ENCODE assay signal across 8 cellular contexts in the genomic region with DNA sequence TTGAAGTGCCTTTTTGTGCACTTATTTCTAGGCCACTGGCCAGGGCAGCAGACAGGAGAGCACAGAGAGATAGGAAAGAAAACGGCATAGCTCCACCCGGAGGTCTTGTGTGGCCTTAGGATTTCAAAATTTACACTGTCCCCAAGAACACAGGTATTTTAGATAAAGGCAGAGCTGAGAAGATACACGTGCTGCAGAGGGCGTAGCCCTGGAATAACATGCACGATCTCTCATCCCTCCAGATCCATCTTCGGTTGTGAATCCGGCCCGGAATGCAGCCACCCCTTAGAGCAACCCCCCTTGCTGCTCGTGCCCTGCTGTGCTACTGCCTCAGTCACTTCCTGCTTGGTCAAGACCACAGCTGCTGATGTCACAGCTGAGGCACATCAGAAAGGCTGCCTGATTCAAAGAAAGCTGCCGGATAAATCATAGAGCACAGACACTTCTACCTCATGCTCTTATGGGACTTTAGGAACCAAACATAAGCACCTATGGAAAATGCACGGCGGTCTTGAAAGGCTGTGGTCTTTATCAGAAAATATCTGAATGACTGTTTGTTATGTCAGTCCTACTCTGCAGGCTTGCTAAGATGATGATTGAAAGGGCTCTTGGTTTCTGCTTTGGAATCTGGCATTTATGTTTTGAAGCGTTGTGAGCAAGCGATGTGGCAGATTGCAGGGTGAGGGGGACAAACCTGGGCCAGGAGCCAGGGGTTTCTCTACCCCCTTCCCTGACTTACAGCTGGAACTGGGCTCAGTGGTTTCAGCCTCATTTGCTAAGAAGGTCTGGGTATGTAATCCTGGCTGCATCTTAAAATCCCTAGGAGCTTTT.
DNase-seq lines count a peak whose midpoint lies in the region; ATAC-seq and TF ChIP-seq lines count a peak whose summit lies in the region.

No MANE protein-coding gene starts in this region.

- H3K9me2 ChIP-seq in SK-N-SH = no peaks in the 10 kb centered on the region

- H3K27ac ChIP-seq in AG04450 (ENCODE audit: low read depth, low read length) (peak overlapping the region; percentile 21), SK-N-SH (ENCODE audit: low read depth in 2 of 2, low read length in 1 of 2) (peak overlapping the region in 1 of 2 experiments; percentile 39; a peak in 2 of 4 replicates)

- no peak for TF ChIP-seq EP300 in SK-N-SH (IDR thresholded peaks at IDR 0.05; ENCODE audit: borderline replicate concordance in 1 of 2, low read depth in 1 of 2, low read length in 1 of 2)

- no peak overlapping the region for H2AFZ ChIP-seq in SK-N-SH (ENCODE audit: low read depth)

- no peak for TF ChIP-seq POLR2A in GM18505 (IDR thresholded peaks at IDR 0.05; ENCODE audit: borderline replicate concordance, extremely low read depth, insufficient read depth, insufficient read length)

- POLR2A ChIA-PET in AG04450 (lab: Yijun Ruan, JAX) = interaction anchor here (1.2 to 1.6 kb wide), 2 partner anchors 12 to 145 kb away, joined by 3 to 6 read pairs; no protein-coding TSS in a partner anchor
- POLR2A ChIA-PET in SK-N-SH (lab: Yijun Ruan, JAX) = no interaction called here

- DNase-seq in AG04450 (ENCODE audit: low read depth, low spot score) = no peak
- DNase-seq in SK-N-SH = peak; percentile 59
- peak; percentile 63 for DNase-seq in fibroblast of pulmonary artery (ENCODE audit: low read depth)
- no peak for DNase-seq in sciatic nerve (ENCODE audit: low spot score)
- no peak for DNase-seq in NCI-H345 (lab: John Stamatoyannopoulos, UW)

- H3K79me2 ChIP-seq in SK-N-SH (ENCODE audit: insufficient read depth) = no peaks in the 10 kb centered on the region

- H3K4me2 ChIP-seq in SK-N-SH = peak overlapping the region; percentile 24; the same call in 1 of the 2 replicates

- H3K27me3 ChIP-seq in AG04450 (ENCODE audit: control insufficient read depth, insufficient read depth, low read length) (no peaks in the 10 kb centered on the region), SK-N-SH (ENCODE audit: insufficient read depth) (no peaks in the 10 kb centered on the region)

- ATAC-seq in GM21381 (IDR thresholded peaks at IDR 0.05; ENCODE audit: unreplicated experiment) (peak; percentile 58), sciatic nerve (peak; percentile 83), HG03097 (IDR thresholded peaks at IDR 0.05; ENCODE audit: low FRiP score, unreplicated experiment) (no peak), GM18505 (IDR thresholded peaks at IDR 0.05; ENCODE audit: unreplicated experiment) (no peak)

- H3K4me3 ChIP-seq in AG04450 (ENCODE audit: low read depth, low read length) = no peak overlapping the region
- H3K4me3 ChIP-seq in SK-N-SH (ENCODE audit: low read depth in 2 of 2, low read length in 1 of 2) = no peak overlapping the region
- H3K4me3 ChIP-seq in fibroblast of pulmonary artery (replicated peaks; ENCODE audit: low read depth, low read length) = no peak overlapping the region

- peaks cover 66 to 76% of the 10 kb centered on the region in 2 experiments for H3K36me3 ChIP-seq in SK-N-SH (replicated peaks in 1 of 2; ENCODE audit: control insufficient read depth in 1 of 2, insufficient read depth in 2 of 2, low read length in 1 of 2)

- WGBS in SK-N-SH (ENCODE audit: low lambda C conversion rate) = 61% methylated on average over 14 of the region's 14 CpGs

- peaks cover 10% of the 10 kb centered on the region for H3F3A ChIP-seq in SK-N-SH (replicated peaks; ENCODE audit: insufficient read depth)

- TF ChIP-seq RAD21 in SK-N-SH (IDR thresholded peaks at IDR 0.05; ENCODE audit: low read length) = 0 out of 2 replicates have a peak, but pooled peaks have one; percentile 12

- peak overlapping the region; percentile 25; the same call in 1 of the 2 replicates for H3K9ac ChIP-seq in SK-N-SH

- H3K9me3 ChIP-seq in AG04450 (ENCODE audit: control insufficient read depth, insufficient read depth, low read length) (no peaks in the 10 kb centered on the region), SK-N-SH (no peaks in the 10 kb centered on the region)

- intact Hi-C loops in sciatic nerve (cut with DNase I) = no loop called here

- H4K20me1 ChIP-seq in SK-N-SH (ENCODE audit: insufficient read depth) = peaks cover 11% of the 10 kb centered on the region; the same call in 1 of the 2 replicates

- TF ChIP-seq CTCF in AG04450 (IDR thresholded peaks at IDR 0.05; ENCODE audit: low read depth, low read length) (no peak), SK-N-SH (IDR thresholded peaks at IDR 0.05) (peak; percentile 32; the same call in 1 of the 2 replicates), fibroblast of pulmonary artery (IDR thresholded peaks at IDR 0.05; ENCODE audit: low read length, missing control alignments) (no peak)

- peaks cover 21 to 22% of the 10 kb centered on the region in 2 experiments; a peak in 3 of 4 replicates for H3K4me1 ChIP-seq in SK-N-SH (ENCODE audit: control insufficient read depth in 1 of 2, insufficient read depth in 2 of 2, low read depth in 1 of 2, low read length in 1 of 2)

- CTCF ChIA-PET in AG04450 (lab: Charles Lee) = interaction anchor here (0.7 to 1.9 kb wide), 3 partner anchors 14 to 107 kb away, joined by 3 to 8 read pairs (median 3); no protein-coding TSS in a partner anchor
- CTCF ChIA-PET in SK-N-SH (lab: Yijun Ruan, JAX) = interaction anchor here (0.5 to 3.0 kb wide), 11 partner anchors 12 to 819 kb away, joined by 3 to 9 read pairs (median 5); no protein-coding TSS in a partner anchor

TF ChIP-seq in SK-N-SH, 30 proteins besides CTCF, POLR2A, EP300 and RAD21:
- peak; percentile 31; the same call in 1 of the 2 replicates for TF ChIP-seq ELF1 (IDR thresholded peaks at IDR 0.05)
- no peak for TF ChIP-seq FOXM1 (IDR thresholded peaks at IDR 0.05; ENCODE audit: low read depth)
- no peak for TF ChIP-seq RCOR1 (IDR thresholded peaks at IDR 0.05; ENCODE audit: low read length)
- TF ChIP-seq, protein P1, sequence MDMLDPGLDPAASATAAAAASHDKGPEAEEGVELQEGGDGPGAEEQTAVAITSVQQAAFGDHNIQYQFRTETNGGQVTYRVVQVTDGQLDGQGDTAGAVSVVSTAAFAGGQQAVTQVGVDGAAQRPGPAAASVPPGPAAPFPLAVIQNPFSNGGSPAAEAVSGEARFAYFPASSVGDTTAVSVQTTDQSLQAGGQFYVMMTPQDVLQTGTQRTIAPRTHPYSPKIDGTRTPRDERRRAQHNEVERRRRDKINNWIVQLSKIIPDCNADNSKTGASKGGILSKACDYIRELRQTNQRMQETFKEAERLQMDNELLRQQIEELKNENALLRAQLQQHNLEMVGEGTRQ (IDR thresholded peaks at IDR 0.05; ENCODE audit: borderline replicate concordance, low read depth, low read length) = no peak
- TF ChIP-seq MEF2A (IDR thresholded peaks at IDR 0.05; ENCODE audit: borderline replicate concordance, low read depth) = no peak
- no peak for TF ChIP-seq GABPA (IDR thresholded peaks at IDR 0.05; ENCODE audit: low read depth)
- TF ChIP-seq, protein P2, sequence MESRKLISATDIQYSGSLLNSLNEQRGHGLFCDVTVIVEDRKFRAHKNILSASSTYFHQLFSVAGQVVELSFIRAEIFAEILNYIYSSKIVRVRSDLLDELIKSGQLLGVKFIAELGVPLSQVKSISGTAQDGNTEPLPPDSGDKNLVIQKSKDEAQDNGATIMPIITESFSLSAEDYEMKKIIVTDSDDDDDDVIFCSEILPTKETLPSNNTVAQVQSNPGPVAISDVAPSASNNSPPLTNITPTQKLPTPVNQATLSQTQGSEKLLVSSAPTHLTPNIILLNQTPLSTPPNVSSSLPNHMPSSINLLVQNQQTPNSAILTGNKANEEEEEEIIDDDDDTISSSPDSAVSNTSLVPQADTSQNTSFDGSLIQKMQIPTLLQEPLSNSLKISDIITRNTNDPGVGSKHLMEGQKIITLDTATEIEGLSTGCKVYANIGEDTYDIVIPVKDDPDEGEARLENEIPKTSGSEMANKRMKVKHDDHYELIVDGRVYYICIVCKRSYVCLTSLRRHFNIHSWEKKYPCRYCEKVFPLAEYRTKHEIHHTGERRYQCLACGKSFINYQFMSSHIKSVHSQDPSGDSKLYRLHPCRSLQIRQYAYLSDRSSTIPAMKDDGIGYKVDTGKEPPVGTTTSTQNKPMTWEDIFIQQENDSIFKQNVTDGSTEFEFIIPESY (IDR thresholded peaks at IDR 0.05; ENCODE audit: borderline replicate concordance, low read depth) = no peak
TF ChIP-seq in SK-N-SH: peak in this region for 1.

Comparison
In these comparisons a context has a peak if more than half of its experiments do, and no peak if none do; other contexts are left out.
1. DNase-seq: peak in SK-N-SH (single experiment) and fibroblast of pulmonary artery (single experiment); none in AG04450 (single experiment), sciatic nerve (single experiment) and NCI-H345 (single experiment).
2. ATAC-seq: peak in GM21381 (single experiment) and sciatic nerve (single experiment); none in HG03097 (single experiment) and GM18505 (single experiment).